Comparison of ENCODE assay signal across 8 cellular contexts in genomic region chr3:143972495-143973351, GRCh38. TPM values are rescaled to one million over a fixed set of nuclear protein-coding genes. Genes with fewer than 3 reads are reported as not detected.
DNase-seq lines count a peak whose midpoint lies in the region; ATAC-seq and TF ChIP-seq lines count a peak whose summit lies in the region.

No MANE protein-coding gene starts in this region.

- peak; percentile 29 for ATAC-seq in GM19351 (IDR thresholded peaks at IDR 0.05; ENCODE audit: unreplicated experiment)
- peak; percentile 22 for ATAC-seq in HG03469 (IDR thresholded peaks at IDR 0.05; ENCODE audit: unreplicated experiment)
- ATAC-seq in right lobe of liver = peak; percentile 38 to 51 (median 46)

- TF ChIP-seq CTCF in CD14-positive monocyte (IDR thresholded peaks at IDR 0.05) = peak; percentile 68
- TF ChIP-seq CTCF in dorsolateral prefrontal cortex (IDR thresholded peaks at IDR 0.05 in 54 of 56, conservative IDR thresholded peaks at IDR 0.05 in 2 of 56; ENCODE audit: low read depth in 1 of 56, partially characterized antibody in 56 of 56) = peak in 54 of 56 donors; percentile 24 to 75 (median 61)
- TF ChIP-seq CTCF in right lobe of liver (IDR thresholded peaks at IDR 0.05) = peak; percentile 40 to 49 (median 44)

- peaks cover 0 to 23% (median 4%) of the 10 kb centered on the region in 4 donors for H3K4me1 ChIP-seq in right lobe of liver

- no peaks in the 10 kb centered on the region for H3K27me3 ChIP-seq in dorsolateral prefrontal cortex
- no peaks in the 10 kb centered on the region for H3K27me3 ChIP-seq in right lobe of liver

- H3K9me3 Mint-ChIP-seq in CD14-positive monocyte = no peaks in the 10 kb centered on the region
- H3K9me3 Mint-ChIP-seq in activated CD4-positive, alpha-beta memory T cell treated with anti-CD3 and anti-CD28 coated beads for 36 hours = no peaks in the 10 kb centered on the region

- H3K4me1 Mint-ChIP-seq in CD14-positive monocyte = peaks cover 36% of the 10 kb centered on the region
- peaks cover 22% of the 10 kb centered on the region for H3K4me1 Mint-ChIP-seq in activated CD4-positive, alpha-beta memory T cell treated with anti-CD3 and anti-CD28 coated beads for 36 hours (ENCODE audit: low read depth)

- WGBS in right lobe of liver (ENCODE audit: insufficient coverage, low coverage, low lambda C conversion rate, missing lambda C conversion rate) = 2% methylated on average over 4 of the region's 89 CpGs

- intact Hi-C loops in CD14-positive monocyte (cut with micrococcal nuclease) = loop anchor here in 1 of 2 donors (10.0 kb wide), 2 partner anchors 52 to 158 kb away; no protein-coding TSS in a partner anchor
- intact Hi-C loops in activated CD4-positive, alpha-beta memory T cell treated with anti-CD3 and anti-CD28 coated beads for 36 hours (cut with micrococcal nuclease) = loop anchor here (1.0 to 10.0 kb wide), 5 partner anchors 322 to 1378 kb away; partner anchors contain the start of genes PLS1 and U2SURP
- intact Hi-C loops in dorsolateral prefrontal cortex (cut with DNase I) = loop anchor here (2.0 to 10.0 kb wide), 10 partner anchors 58 to 800 kb away; no protein-coding TSS in a partner anchor
- intact Hi-C loops in right lobe of liver (cut with DNase I) = no loop called here

- no peaks in the 10 kb centered on the region for H3K36me3 ChIP-seq in right lobe of liver

- H3K27me3 Mint-ChIP-seq in CD14-positive monocyte (ENCODE audit: low read depth in 3 of 3) = peaks cover 0 to 2% (median 0%) of the 10 kb centered on the region in 3 donors
- peaks cover 4% of the 10 kb centered on the region for H3K27me3 Mint-ChIP-seq in activated CD4-positive, alpha-beta memory T cell treated with anti-CD3 and anti-CD28 coated beads for 36 hours

- peak overlapping the region; percentile 91 to 99 for H3K4me3 Mint-ChIP-seq in CD14-positive monocyte
- peak overlapping the region; percentile 92 for H3K4me3 Mint-ChIP-seq in activated CD4-positive, alpha-beta memory T cell treated with anti-CD3 and anti-CD28 coated beads for 36 hours

- POLR2A ChIA-PET in activated CD4-positive, alpha-beta memory T cell treated with anti-CD3 and anti-CD28 coated beads for 36 hours (lab: Charles Lee) = interaction anchor here (1.0 to 2.3 kb wide), 5 partner anchors 7 to 130 kb away, joined by 3 to 21 read pairs (median 4); partner anchors contain the start of gene SLC9A9

- no peaks in the 10 kb centered on the region for H3K36me3 Mint-ChIP-seq in CD14-positive monocyte
- H3K36me3 Mint-ChIP-seq in activated CD4-positive, alpha-beta memory T cell treated with anti-CD3 and anti-CD28 coated beads for 36 hours = no peaks in the 10 kb centered on the region

- TF ChIP-seq POLR2A in right lobe of liver (IDR thresholded peaks at IDR 0.05) = no peak

- H3K27ac ChIP-seq in dorsolateral prefrontal cortex = peak overlapping the region; percentile 94 to 100 (median 99)
- peak overlapping the region; percentile 95 to 99 (median 98) for H3K27ac ChIP-seq in right lobe of liver

- H3K4me3 ChIP-seq in dorsolateral prefrontal cortex (peak overlapping the region; percentile 77 to 100 (median 95)), right lobe of liver (peak overlapping the region; percentile 70 to 89 (median 87))

- H3K9me3 ChIP-seq in right lobe of liver = no peaks in the 10 kb centered on the region

- CTCF ChIA-PET in activated CD4-positive, alpha-beta memory T cell treated with anti-CD3 and anti-CD28 coated beads for 36 hours (lab: Charles Lee) = interaction anchor here (0.7 to 4.0 kb wide), 9 partner anchors 13 to 298 kb away, joined by 3 to 24 read pairs (median 4); partner anchors contain the start of gene SLC9A9

- peak overlapping the region; percentile 91 to 99 (median 97) for H3K27ac Mint-ChIP-seq in CD14-positive monocyte
- peak overlapping the region; percentile 96 for H3K27ac Mint-ChIP-seq in activated CD4-positive, alpha-beta memory T cell treated with anti-CD3 and anti-CD28 coated beads for 36 hours

- peak; percentile 88 for DNase-seq in CD14-positive monocyte (ENCODE audit: low spot score)
- DNase-seq in NCI-H526 (lab: John Stamatoyannopoulos, UW) = peak; percentile 76 to 85
- DNase-seq in activated CD4-positive, alpha-beta memory T cell treated with anti-CD3 and anti-CD28 coated beads for 36 hours = peak; percentile 73
- DNase-seq in dorsolateral prefrontal cortex = peak; percentile 33 to 83 (median 73)
- peak; percentile 77 to 86 (median 79) for DNase-seq in right lobe of liver
- peak; percentile 69 for DNase-seq in stimulated activated CD4-positive, alpha-beta T cell treated with anti-CD3 and anti-CD28 coated beads, Interleukin-4, amount 100 ng/mL, for 24 hours

RNA-seq across cellular contexts. Expression of gene DIPK2A, which starts 1.1 kb away (rescaled TPM):
- 10 to 100 TPM; 21.4 to 26.9 TPM for polyA plus RNA-seq in CD14-positive monocyte
- 1 to 10 TPM; 8.9 to 9.8 TPM for total RNA-seq in activated CD4-positive, alpha-beta memory T cell treated with anti-CD3 and anti-CD28 coated beads for 36 hours
- total RNA-seq in dorsolateral prefrontal cortex (10 to 100 TPM; 28.5 to 72.8 (median 43.5) TPM), right lobe of liver (10 to 100 TPM in 5 of 6 experiments, 1 to 10 TPM in 1; 5.4 to 16.6 (median 14.5) TPM)

Comparison
In these comparisons a context has a peak if more than half of its experiments do, and no peak if none do; other contexts are left out.
1. Peak in every context shown above with its lines: DNase-seq, ATAC-seq, H3K4me3 ChIP-seq and H3K27ac ChIP-seq.
2. intact Hi-C loops: an anchor here in activated CD4-positive, alpha-beta memory T cell treated with anti-CD3 and anti-CD28 coated beads for 36 hours (1.0 to 10.0 kb wide) and dorsolateral prefrontal cortex (2.0 to 10.0 kb wide); none called in right lobe of liver.